In genomic region chr1:225428066-225428878, GRCh38 we compare ENCODE assay signal across 8 cellular contexts. TPM values are rescaled to one million over a fixed set of nuclear protein-coding genes. Genes with fewer than 3 reads are reported as not detected.
A peak's percentile ranks its signal among the peaks of the same experiment; 100 is the strongest.
DNase-seq lines count a peak whose midpoint lies in the region; ATAC-seq lines count a peak whose summit lies in the region.

No MANE protein-coding gene starts in this region.

- 0 to 1% methylated on average over 66 to 81 of the region's 81 CpGs for WGBS in esophagus, 2 donors

- H3K27me3 Mint-ChIP-seq in activated T-cell treated with anti-CD3 and anti-CD28 coated beads, Interleukin-2, amount 50 U/mL, for 4 hours (ENCODE audit: low read depth) = no peaks in the 10 kb centered on the region

- H3K27ac ChIP-seq in esophagus (ENCODE audit: low read depth in 2 of 2, low read length in 1 of 2) (peak overlapping the region; percentile 98 to 99), muscle layer of duodenum (ENCODE audit: low read length) (peak overlapping the region; percentile 89)

- H3K27me3 ChIP-seq in esophagus (ENCODE audit: control insufficient read depth in 1 of 2, insufficient read depth in 2 of 2, low read length in 2 of 2) = no peaks in the 10 kb centered on the region
- no peaks in the 10 kb centered on the region for H3K27me3 ChIP-seq in muscle layer of duodenum (ENCODE audit: low read depth, low read length)

- no peaks in the 10 kb centered on the region for H3K9me3 Mint-ChIP-seq in activated T-cell treated with anti-CD3 and anti-CD28 coated beads, Interleukin-2, amount 50 U/mL, for 4 hours

- H3K4me1 Mint-ChIP-seq in activated T-cell treated with anti-CD3 and anti-CD28 coated beads, Interleukin-2, amount 50 U/mL, for 4 hours (ENCODE audit: low read depth) = peaks cover 46% of the 10 kb centered on the region

- no peaks in the 10 kb centered on the region for H3K36me3 ChIP-seq in esophagus (ENCODE audit: control insufficient read depth in 2 of 2, insufficient read depth in 2 of 2, low read length in 1 of 2)
- H3K36me3 ChIP-seq in muscle layer of duodenum (ENCODE audit: control insufficient read depth in 1 of 2, insufficient read depth in 2 of 2, low read length in 2 of 2) = no peaks in the 10 kb centered on the region

- peak; percentile 90 for ATAC-seq in GM21528 (IDR thresholded peaks at IDR 0.05; ENCODE audit: low FRiP score, unreplicated experiment)
- peak; percentile 91 to 94 for ATAC-seq in activated T-cell treated with anti-CD3 and anti-CD28 coated beads, Interleukin-2, amount 50 U/mL, for 4 hours

- H3K4me1 ChIP-seq in esophagus (ENCODE audit: control insufficient read depth in 2 of 2, insufficient read depth in 2 of 2, low read length in 1 of 2) (peaks cover 4 to 5% of the 10 kb centered on the region in 2 donors), muscle layer of duodenum (ENCODE audit: control insufficient read depth in 1 of 2, insufficient read depth in 2 of 2, low read length in 2 of 2) (peaks cover 6 to 24% of the 10 kb centered on the region in 2 donors)

- H3K9me3 ChIP-seq in esophagus (ENCODE audit: control insufficient read depth in 2 of 2, insufficient read depth in 1 of 2, low read depth in 1 of 2, low read length in 1 of 2) (no peaks in the 10 kb centered on the region), muscle layer of duodenum (ENCODE audit: control insufficient read depth in 1 of 2, low read length in 2 of 2) (no peaks in the 10 kb centered on the region)

- DNase-seq in DMS114 treated with DMSO at 0.1 percent for 48 hours (lab: John Stamatoyannopoulos, UW; ENCODE audit: unreplicated experiment) (peak; percentile 82), HuH-7.5 (ENCODE audit: low spot score) (peak; percentile 95), OCI-M2 (lab: John Stamatoyannopoulos, UW; ENCODE audit: unreplicated experiment) (peak; percentile 19)
- peak; percentile 89 for DNase-seq in activated T-cell treated with anti-CD3 and anti-CD28 coated beads, Interleukin-2, amount 50 U/mL, for 4 hours
- DNase-seq in stimulated activated CD8-positive, alpha-beta memory T cell treated with anti-CD3 and anti-CD28 coated beads, Interleukin-7, amount 100 ng/mL, for 24 hours (ENCODE audit: low read depth) = peak; percentile 76

- H3K4me3 Mint-ChIP-seq in activated T-cell treated with anti-CD3 and anti-CD28 coated beads, Interleukin-2, amount 50 U/mL, for 4 hours = peak overlapping the region; percentile 89

- peak overlapping the region; percentile 90 to 98 for H3K4me3 ChIP-seq in esophagus (ENCODE audit: low read depth in 1 of 2, low read length in 2 of 2)
- H3K4me3 ChIP-seq in muscle layer of duodenum (ENCODE audit: low read depth in 1 of 2, low read length in 2 of 2) = peak overlapping the region; percentile 83 to 85

- H3K36me3 Mint-ChIP-seq in activated T-cell treated with anti-CD3 and anti-CD28 coated beads, Interleukin-2, amount 50 U/mL, for 4 hours (ENCODE audit: insufficient read depth) = no peaks in the 10 kb centered on the region

RNA-seq across cellular contexts. Expression of gene LBR, which starts 0.4 kb away (rescaled TPM):
- 10 to 100 TPM; 71.0 to 89.9 (median 78.9) TPM for total RNA-seq in activated T-cell treated with anti-CD3 and anti-CD28 coated beads, Interleukin-2, amount 50 U/mL, for 4 hours
- polyA plus RNA-seq in esophagus = 10 to 100 TPM; 18.0 to 21.0 TPM

Comparison
In these comparisons a context has a peak if more than half of its experiments do, and no peak if none do; other contexts are left out.
1. Peak in every context shown above with its lines: DNase-seq, ATAC-seq, H3K4me3 ChIP-seq and H3K27ac ChIP-seq.
2. DNase-seq: peak in every context shown above with its lines; median percentile 95 in HuH-7.5; 89 in activated T-cell treated with anti-CD3 and anti-CD28 coated beads, Interleukin-2, amount 50 U/mL, for 4 hours; 82 in DMS114 treated with DMSO at 0.1 percent for 48 hours; 76 in stimulated activated CD8-positive, alpha-beta memory T cell treated with anti-CD3 and anti-CD28 coated beads, Interleukin-7, amount 100 ng/mL, for 24 hours; 19 in OCI-M2.